ENCODE assay signal across 1 cellular context in the genomic region with DNA sequence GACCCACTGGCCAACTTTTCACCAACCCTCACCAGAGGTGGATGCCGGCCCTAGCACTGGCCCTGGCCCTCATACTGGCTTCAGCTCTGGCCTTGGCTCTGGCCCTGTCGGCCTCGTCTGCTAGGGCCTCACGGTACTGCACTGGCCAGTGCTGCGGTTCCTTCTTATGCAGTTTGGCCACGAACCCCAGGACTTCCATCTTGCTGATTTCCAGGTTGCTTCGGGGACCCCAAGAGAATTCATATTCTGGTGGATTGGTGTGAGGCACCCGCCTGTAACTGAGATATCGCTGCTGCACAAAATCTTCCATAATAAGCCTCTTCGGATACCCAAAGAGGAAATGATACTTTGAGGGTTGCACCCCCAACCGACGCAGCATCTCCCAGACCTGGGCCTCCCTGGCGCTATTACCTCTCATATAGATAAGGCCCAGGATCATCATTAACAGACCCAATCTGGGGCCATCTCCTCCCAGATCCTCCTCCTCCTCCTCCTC.
TF ChIP-seq lines count a peak whose summit lies in the region.

No MANE protein-coding gene starts in this region.

TF ChIP-seq in HepG2, 621 proteins besides CTCF, POLR2A, EP300 and RAD21 (continued from another document and continues in another):
- TF ChIP-seq, protein P1, sequence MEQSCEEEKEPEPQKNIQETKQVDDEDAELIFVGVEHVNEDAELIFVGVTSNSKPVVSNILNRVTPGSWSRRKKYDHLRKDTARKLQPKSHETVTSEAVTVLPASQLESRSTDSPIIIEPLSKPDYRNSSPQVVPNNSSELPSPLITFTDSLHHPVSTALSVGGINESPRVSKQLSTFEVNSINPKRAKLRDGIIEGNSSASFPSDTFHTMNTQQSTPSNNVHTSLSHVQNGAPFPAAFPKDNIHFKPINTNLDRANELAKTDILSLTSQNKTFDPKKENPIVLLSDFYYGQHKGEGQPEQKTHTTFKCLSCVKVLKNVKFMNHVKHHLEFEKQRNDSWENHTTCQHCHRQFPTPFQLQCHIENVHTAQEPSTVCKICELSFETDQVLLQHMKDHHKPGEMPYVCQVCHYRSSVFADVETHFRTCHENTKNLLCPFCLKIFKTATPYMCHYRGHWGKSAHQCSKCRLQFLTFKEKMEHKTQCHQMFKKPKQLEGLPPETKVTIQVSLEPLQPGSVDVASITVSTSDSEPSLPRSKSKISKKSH (CRISPR knock-in tag; IDR thresholded peaks at IDR 0.05; ENCODE audit: borderline replicate concordance), result 0 out of 2 replicates have a peak, but pooled peaks have one; percentile 27
- TF ChIP-seq, protein P2, sequence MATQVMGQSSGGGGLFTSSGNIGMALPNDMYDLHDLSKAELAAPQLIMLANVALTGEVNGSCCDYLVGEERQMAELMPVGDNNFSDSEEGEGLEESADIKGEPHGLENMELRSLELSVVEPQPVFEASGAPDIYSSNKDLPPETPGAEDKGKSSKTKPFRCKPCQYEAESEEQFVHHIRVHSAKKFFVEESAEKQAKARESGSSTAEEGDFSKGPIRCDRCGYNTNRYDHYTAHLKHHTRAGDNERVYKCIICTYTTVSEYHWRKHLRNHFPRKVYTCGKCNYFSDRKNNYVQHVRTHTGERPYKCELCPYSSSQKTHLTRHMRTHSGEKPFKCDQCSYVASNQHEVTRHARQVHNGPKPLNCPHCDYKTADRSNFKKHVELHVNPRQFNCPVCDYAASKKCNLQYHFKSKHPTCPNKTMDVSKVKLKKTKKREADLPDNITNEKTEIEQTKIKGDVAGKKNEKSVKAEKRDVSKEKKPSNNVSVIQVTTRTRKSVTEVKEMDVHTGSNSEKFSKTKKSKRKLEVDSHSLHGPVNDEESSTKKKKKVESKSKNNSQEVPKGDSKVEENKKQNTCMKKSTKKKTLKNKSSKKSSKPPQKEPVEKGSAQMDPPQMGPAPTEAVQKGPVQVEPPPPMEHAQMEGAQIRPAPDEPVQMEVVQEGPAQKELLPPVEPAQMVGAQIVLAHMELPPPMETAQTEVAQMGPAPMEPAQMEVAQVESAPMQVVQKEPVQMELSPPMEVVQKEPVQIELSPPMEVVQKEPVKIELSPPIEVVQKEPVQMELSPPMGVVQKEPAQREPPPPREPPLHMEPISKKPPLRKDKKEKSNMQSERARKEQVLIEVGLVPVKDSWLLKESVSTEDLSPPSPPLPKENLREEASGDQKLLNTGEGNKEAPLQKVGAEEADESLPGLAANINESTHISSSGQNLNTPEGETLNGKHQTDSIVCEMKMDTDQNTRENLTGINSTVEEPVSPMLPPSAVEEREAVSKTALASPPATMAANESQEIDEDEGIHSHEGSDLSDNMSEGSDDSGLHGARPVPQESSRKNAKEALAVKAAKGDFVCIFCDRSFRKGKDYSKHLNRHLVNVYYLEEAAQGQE (IDR thresholded peaks at IDR 0.05; ENCODE audit: borderline replicate concordance in 1 of 2, low read depth in 1 of 2, low read length in 2 of 2), result 0 out of 4 replicates have a peak, but pooled peaks of 1 of the 2 experiments have one; percentile 18
- TF ChIP-seq ZNF12 (CRISPR knock-in tag; IDR thresholded peaks at IDR 0.05) (peak; percentile 95), ZC3H13 (CRISPR knock-in tag; IDR thresholded peaks at IDR 0.05) (0 out of 2 replicates have a peak, but pooled peaks have one; percentile 58), ADNP (CRISPR knock-in tag; IDR thresholded peaks at IDR 0.05) (no peak), AKAP8 (CRISPR knock-in tag; IDR thresholded peaks at IDR 0.05) (no peak), NRL (CRISPR knock-in tag; IDR thresholded peaks at IDR 0.05; ENCODE audit: borderline replicate concordance) (no peak), SPEN (CRISPR knock-in tag; IDR thresholded peaks at IDR 0.05; ENCODE audit: low read depth) (peak; percentile 59), ZNF121 (CRISPR knock-in tag; IDR thresholded peaks at IDR 0.05) (peak; percentile 39; the same call in 1 of the 2 replicates), TSC22D2 (CRISPR knock-in tag; IDR thresholded peaks at IDR 0.05; ENCODE audit: borderline replicate concordance) (0 out of 2 replicates have a peak, but pooled peaks have one; percentile 4), PHF8 (CRISPR knock-in tag; IDR thresholded peaks at IDR 0.05) (no peak), TBL1XR1 (IDR thresholded peaks at IDR 0.05; ENCODE audit: borderline replicate concordance, low read length, partially characterized antibody) (no peak), ZBTB42 (CRISPR knock-in tag; IDR thresholded peaks at IDR 0.05) (no peak), SP2 (CRISPR knock-in tag; IDR thresholded peaks at IDR 0.05) (no peak), NBN (conservative IDR thresholded peaks at IDR 0.05) (no peak), SAFB2 (CRISPR knock-in tag; IDR thresholded peaks at IDR 0.05; ENCODE audit: borderline replicate concordance, low read depth) (peak; percentile 28; the same call in 1 of the 2 replicates), ZNF792 (CRISPR knock-in tag; IDR thresholded peaks at IDR 0.05) (0 out of 2 replicates have a peak, but pooled peaks have one; percentile 6), ARID2 (CRISPR knock-in tag; IDR thresholded peaks at IDR 0.05; ENCODE audit: borderline replicate concordance) (no peak), ZNF652 (CRISPR knock-in tag; IDR thresholded peaks at IDR 0.05; ENCODE audit: borderline replicate concordance, low read depth) (no peak), ZNF768 (CRISPR knock-in tag; IDR thresholded peaks at IDR 0.05) (peak; percentile 39; the same call in 1 of the 2 replicates), TBX2 (CRISPR knock-in tag; IDR thresholded peaks at IDR 0.05; ENCODE audit: borderline replicate concordance) (no peak), MED1 (CRISPR knock-in tag; IDR thresholded peaks at IDR 0.05) (peak; percentile 17; the same call in 1 of the 2 replicates), HNRNPK (IDR thresholded peaks at IDR 0.05; ENCODE audit: low read depth, low read length, poor library complexity, severe bottlenecking) (no peak), FOXC1 (CRISPR knock-in tag; IDR thresholded peaks at IDR 0.05; ENCODE audit: borderline replicate concordance) (peak; percentile 9; the same call in 1 of the 2 replicates), NFKB2 (CRISPR knock-in tag; IDR thresholded peaks at IDR 0.05; ENCODE audit: borderline replicate concordance) (peak; percentile 35; the same call in 1 of the 2 replicates)
- TF ChIP-seq, protein P3, sequence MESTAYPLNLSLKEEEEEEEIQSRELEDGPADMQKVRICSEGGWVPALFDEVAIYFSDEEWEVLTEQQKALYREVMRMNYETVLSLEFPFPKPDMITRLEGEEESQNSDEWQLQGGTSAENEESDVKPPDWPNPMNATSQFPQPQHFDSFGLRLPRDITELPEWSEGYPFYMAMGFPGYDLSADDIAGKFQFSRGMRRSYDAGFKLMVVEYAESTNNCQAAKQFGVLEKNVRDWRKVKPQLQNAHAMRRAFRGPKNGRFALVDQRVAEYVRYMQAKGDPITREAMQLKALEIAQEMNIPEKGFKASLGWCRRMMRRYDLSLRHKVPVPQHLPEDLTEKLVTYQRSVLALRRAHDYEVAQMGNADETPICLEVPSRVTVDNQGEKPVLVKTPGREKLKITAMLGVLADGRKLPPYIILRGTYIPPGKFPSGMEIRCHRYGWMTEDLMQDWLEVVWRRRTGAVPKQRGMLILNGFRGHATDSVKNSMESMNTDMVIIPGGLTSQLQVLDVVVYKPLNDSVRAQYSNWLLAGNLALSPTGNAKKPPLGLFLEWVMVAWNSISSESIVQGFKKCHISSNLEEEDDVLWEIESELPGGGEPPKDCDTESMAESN (CRISPR knock-in tag; conservative IDR thresholded peaks at IDR 0.05), result no peak
- TF ChIP-seq, protein P4, sequence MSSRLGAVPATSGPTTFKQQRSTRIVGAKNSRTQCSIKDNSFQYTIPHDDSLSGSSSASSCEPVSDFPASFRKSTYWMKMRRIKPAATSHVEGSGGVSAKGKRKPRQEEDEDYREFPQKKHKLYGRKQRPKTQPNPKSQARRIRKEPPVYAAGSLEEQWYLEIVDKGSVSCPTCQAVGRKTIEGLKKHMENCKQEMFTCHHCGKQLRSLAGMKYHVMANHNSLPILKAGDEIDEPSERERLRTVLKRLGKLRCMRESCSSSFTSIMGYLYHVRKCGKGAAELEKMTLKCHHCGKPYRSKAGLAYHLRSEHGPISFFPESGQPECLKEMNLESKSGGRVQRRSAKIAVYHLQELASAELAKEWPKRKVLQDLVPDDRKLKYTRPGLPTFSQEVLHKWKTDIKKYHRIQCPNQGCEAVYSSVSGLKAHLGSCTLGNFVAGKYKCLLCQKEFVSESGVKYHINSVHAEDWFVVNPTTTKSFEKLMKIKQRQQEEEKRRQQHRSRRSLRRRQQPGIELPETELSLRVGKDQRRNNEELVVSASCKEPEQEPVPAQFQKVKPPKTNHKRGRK (CRISPR knock-in tag; IDR thresholded peaks at IDR 0.05), result no peak
- TF ChIP-seq, protein P5, sequence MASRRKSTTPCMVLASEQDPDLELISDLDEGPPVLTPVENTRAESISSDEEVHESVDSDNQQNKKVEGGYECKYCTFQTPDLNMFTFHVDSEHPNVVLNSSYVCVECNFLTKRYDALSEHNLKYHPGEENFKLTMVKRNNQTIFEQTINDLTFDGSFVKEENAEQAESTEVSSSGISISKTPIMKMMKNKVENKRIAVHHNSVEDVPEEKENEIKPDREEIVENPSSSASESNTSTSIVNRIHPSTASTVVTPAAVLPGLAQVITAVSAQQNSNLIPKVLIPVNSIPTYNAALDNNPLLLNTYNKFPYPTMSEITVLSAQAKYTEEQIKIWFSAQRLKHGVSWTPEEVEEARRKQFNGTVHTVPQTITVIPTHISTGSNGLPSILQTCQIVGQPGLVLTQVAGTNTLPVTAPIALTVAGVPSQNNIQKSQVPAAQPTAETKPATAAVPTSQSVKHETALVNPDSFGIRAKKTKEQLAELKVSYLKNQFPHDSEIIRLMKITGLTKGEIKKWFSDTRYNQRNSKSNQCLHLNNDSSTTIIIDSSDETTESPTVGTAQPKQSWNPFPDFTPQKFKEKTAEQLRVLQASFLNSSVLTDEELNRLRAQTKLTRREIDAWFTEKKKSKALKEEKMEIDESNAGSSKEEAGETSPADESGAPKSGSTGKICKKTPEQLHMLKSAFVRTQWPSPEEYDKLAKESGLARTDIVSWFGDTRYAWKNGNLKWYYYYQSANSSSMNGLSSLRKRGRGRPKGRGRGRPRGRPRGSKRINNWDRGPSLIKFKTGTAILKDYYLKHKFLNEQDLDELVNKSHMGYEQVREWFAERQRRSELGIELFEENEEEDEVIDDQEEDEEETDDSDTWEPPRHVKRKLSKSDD (CRISPR knock-in tag; IDR thresholded peaks at IDR 0.05; ENCODE audit: low read depth), result no peak
- TF ChIP-seq, protein P6, sequence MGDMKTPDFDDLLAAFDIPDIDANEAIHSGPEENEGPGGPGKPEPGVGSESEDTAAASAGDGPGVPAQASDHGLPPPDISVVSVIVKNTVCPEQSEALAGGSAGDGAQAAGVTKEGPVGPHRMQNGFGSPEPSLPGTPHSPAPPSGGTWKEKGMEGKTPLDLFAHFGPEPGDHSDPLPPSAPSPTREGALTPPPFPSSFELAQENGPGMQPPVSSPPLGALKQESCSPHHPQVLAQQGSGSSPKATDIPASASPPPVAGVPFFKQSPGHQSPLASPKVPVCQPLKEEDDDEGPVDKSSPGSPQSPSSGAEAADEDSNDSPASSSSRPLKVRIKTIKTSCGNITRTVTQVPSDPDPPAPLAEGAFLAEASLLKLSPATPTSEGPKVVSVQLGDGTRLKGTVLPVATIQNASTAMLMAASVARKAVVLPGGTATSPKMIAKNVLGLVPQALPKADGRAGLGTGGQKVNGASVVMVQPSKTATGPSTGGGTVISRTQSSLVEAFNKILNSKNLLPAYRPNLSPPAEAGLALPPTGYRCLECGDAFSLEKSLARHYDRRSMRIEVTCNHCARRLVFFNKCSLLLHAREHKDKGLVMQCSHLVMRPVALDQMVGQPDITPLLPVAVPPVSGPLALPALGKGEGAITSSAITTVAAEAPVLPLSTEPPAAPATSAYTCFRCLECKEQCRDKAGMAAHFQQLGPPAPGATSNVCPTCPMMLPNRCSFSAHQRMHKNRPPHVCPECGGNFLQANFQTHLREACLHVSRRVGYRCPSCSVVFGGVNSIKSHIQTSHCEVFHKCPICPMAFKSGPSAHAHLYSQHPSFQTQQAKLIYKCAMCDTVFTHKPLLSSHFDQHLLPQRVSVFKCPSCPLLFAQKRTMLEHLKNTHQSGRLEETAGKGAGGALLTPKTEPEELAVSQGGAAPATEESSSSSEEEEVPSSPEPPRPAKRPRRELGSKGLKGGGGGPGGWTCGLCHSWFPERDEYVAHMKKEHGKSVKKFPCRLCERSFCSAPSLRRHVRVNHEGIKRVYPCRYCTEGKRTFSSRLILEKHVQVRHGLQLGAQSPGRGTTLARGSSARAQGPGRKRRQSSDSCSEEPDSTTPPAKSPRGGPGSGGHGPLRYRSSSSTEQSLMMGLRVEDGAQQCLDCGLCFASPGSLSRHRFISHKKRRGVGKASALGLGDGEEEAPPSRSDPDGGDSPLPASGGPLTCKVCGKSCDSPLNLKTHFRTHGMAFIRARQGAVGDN (CRISPR knock-in tag; IDR thresholded peaks at IDR 0.05), result peak; percentile 55
- TF ChIP-seq, protein P7, sequence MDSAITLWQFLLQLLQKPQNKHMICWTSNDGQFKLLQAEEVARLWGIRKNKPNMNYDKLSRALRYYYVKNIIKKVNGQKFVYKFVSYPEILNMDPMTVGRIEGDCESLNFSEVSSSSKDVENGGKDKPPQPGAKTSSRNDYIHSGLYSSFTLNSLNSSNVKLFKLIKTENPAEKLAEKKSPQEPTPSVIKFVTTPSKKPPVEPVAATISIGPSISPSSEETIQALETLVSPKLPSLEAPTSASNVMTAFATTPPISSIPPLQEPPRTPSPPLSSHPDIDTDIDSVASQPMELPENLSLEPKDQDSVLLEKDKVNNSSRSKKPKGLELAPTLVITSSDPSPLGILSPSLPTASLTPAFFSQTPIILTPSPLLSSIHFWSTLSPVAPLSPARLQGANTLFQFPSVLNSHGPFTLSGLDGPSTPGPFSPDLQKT (CRISPR knock-in tag; IDR thresholded peaks at IDR 0.05; ENCODE audit: borderline replicate concordance), result no peak
- TF ChIP-seq, protein P8, sequence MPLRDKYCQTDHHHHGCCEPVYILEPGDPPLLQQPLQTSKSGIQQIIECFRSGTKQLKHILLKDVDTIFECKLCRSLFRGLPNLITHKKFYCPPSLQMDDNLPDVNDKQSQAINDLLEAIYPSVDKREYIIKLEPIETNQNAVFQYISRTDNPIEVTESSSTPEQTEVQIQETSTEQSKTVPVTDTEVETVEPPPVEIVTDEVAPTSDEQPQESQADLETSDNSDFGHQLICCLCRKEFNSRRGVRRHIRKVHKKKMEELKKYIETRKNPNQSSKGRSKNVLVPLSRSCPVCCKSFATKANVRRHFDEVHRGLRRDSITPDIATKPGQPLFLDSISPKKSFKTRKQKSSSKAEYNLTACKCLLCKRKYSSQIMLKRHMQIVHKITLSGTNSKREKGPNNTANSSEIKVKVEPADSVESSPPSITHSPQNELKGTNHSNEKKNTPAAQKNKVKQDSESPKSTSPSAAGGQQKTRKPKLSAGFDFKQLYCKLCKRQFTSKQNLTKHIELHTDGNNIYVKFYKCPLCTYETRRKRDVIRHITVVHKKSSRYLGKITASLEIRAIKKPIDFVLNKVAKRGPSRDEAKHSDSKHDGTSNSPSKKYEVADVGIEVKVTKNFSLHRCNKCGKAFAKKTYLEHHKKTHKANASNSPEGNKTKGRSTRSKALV (CRISPR knock-in tag; IDR thresholded peaks at IDR 0.05), result no peak
- TF ChIP-seq, protein P9, sequence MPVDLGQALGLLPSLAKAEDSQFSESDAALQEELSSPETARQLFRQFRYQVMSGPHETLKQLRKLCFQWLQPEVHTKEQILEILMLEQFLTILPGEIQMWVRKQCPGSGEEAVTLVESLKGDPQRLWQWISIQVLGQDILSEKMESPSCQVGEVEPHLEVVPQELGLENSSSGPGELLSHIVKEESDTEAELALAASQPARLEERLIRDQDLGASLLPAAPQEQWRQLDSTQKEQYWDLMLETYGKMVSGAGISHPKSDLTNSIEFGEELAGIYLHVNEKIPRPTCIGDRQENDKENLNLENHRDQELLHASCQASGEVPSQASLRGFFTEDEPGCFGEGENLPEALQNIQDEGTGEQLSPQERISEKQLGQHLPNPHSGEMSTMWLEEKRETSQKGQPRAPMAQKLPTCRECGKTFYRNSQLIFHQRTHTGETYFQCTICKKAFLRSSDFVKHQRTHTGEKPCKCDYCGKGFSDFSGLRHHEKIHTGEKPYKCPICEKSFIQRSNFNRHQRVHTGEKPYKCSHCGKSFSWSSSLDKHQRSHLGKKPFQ (CRISPR knock-in tag; IDR thresholded peaks at IDR 0.05; ENCODE audit: insufficient replicate concordance), result peak; percentile 21
